10 cellular contexts compared by ENCODE assay signal in the genomic region with DNA sequence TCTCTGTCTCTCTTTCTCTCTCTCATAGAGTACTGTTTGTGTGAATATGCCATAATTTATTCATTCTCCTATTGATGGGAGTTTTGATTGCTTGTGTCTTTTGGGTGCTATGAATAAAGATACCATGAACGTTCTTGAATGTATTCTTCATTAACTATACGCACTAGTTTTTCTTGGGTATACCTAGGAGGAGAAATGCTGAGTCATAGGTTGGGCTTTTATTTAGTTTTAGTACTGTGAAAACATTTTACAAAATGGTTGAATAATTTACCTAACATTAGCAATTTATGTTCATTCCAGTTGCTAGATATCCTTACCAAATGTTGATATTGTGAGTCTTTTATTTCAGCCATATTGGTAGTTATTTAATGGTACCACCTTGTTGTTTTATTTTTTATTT.
"Had no signal": no experiment of that assay in that cellular context is flagged by ENCODE, and none has a peak within 500 bp of the region (broad histone marks: within the 10 kb centered on the region; RNA-seq: fewer than 3 reads in every experiment).

No MANE protein-coding gene starts in this region.

- DNase-seq: H7, HFFc6, Karpas-422, KBM-7 had no signal

- ATAC-seq: GM23338, HCT116 had no signal

- H2AFZ ChIP-seq: GM23338 had no signal

- H3K4me1 ChIP-seq: HAP-1 had no signal

- H3K4me2 ChIP-seq: GM23338, KMS-11 had no signal

- FAIRE-seq: HTR-8/SVneo had no signal

- H3K9me3 ChIP-seq: HAP-1 had no signal

- H3K9ac ChIP-seq: KMS-11 had no signal

- H3K4me3 ChIP-seq: GM23338, HAP-1 had no signal

- H3K27ac ChIP-seq: HL-60, KMS-11 had no signal

- H3K36me3 ChIP-seq: HAP-1 had no signal
